ENCODE assay signal across 18 cellular contexts in genomic region chr2:96552284-96553175, GRCh38. TPM values are rescaled to one million over a fixed set of nuclear protein-coding genes. Genes with fewer than 3 reads are reported as not detected.
A peak's percentile ranks its signal among the peaks of the same experiment; 100 is the strongest.
DNase-seq lines count a peak whose midpoint lies in the region; ATAC-seq, FAIRE-seq and TF ChIP-seq lines count a peak whose summit lies in the region.
"Had no signal": no experiment of that assay in that cellular context is flagged by ENCODE, and none has a peak within 500 bp of the region (broad histone marks: within the 10 kb centered on the region; RNA-seq: fewer than 3 reads in every experiment).

No MANE protein-coding gene starts in this region.

- H3K27ac Mint-ChIP-seq in activated CD4-positive, alpha-beta T cell treated with anti-CD3 and anti-CD28 coated beads, Interleukin-2, amount 10 ng/mL, durations not matched to agents 24 days and 14 days, result peak overlapping the region; percentile 51
- H3K27ac Mint-ChIP-seq in CD4-positive, alpha-beta T cell, result peak overlapping the region; percentile 79

- peaks cover 27% of the 10 kb centered on the region for H3K36me3 Mint-ChIP-seq in activated CD4-positive, alpha-beta T cell treated with anti-CD3 and anti-CD28 coated beads, Interleukin-2, amount 10 ng/mL, durations not matched to agents 24 days and 14 days (ENCODE audit: low read depth)
- peaks cover 36% of the 10 kb centered on the region for H3K36me3 Mint-ChIP-seq in CD4-positive, alpha-beta T cell (ENCODE audit: low read depth)

- H3K4me1 Mint-ChIP-seq in activated CD4-positive, alpha-beta T cell treated with anti-CD3 and anti-CD28 coated beads, Interleukin-2, amount 10 ng/mL, durations not matched to agents 24 days and 14 days, result peaks cover 26% of the 10 kb centered on the region
- H3K4me1 Mint-ChIP-seq in CD4-positive, alpha-beta T cell (ENCODE audit: low read depth), result peaks cover 31% of the 10 kb centered on the region

- CTCF ChIA-PET in CD4-positive, alpha-beta T cell (lab: Charles Lee), result interaction anchor here (1.2 kb wide), 1 partner anchor 145 kb away, joined by 3 read pairs; no protein-coding TSS in a partner anchor
- CTCF ChIA-PET in endothelial cell of umbilical vein (lab: Charles Lee), result interaction anchor here (2.6 to 11.6 kb wide), 5 partner anchors 14 to 42 kb away, joined by 9 to 130 read pairs (median 59); partner anchors contain the start of gene ARID5A

- no peak for FAIRE-seq in endothelial cell of umbilical vein (lab: Jason Lieb, UNC)

- no peak for TF ChIP-seq POLR2A in endothelial cell of umbilical vein (IDR thresholded peaks at IDR 0.05; ENCODE audit: low read depth, low read length)

- no peaks in the 10 kb centered on the region for H3K9me3 Mint-ChIP-seq in activated CD4-positive, alpha-beta T cell treated with anti-CD3 and anti-CD28 coated beads, Interleukin-2, amount 10 ng/mL, durations not matched to agents 24 days and 14 days
- H3K9me3 Mint-ChIP-seq in CD4-positive, alpha-beta T cell, result no peaks in the 10 kb centered on the region

- no peak for DNase-seq in activated CD4-positive, alpha-beta T cell treated with anti-CD3 and anti-CD28 coated beads, Interleukin-2, amount 10 ng/mL, durations not matched to agents 24 days and 14 days
- DNase-seq in activated CD4-positive, alpha-beta T cell treated with anti-CD3 and anti-CD28 coated beads, Interleukin-2, amount 50 U/mL, for 4 hours, result no peak
- peak in 1 of 10 experiments; percentile 28 for DNase-seq in CD4-positive, alpha-beta T cell
- DNase-seq in RPMI7951 (ENCODE audit: low read depth) (peak; percentile 34), endothelial cell of umbilical vein (ENCODE audit: low read depth, low spot score) (no peak), AML-193 (lab: John Stamatoyannopoulos, UW) (no peak)
- DNase-seq: adrenal gland, KBM-7, left cardiac atrium, NCI-H2107, NCI-H510A treated with DMSO at 0.1 percent for 48 hours, thyroid gland had no signal

- H3K4me3 ChIP-seq in endothelial cell of umbilical vein (replicated peaks in 1 of 3; ENCODE audit: insufficient read depth in 1 of 3, low read depth in 1 of 3, low read length in 3 of 3), result no peak overlapping the region
- H3K4me3 ChIP-seq: adrenal gland, cardiac muscle cell, thyroid gland had no signal

- no peaks in the 10 kb centered on the region for H3K27me3 Mint-ChIP-seq in activated CD4-positive, alpha-beta T cell treated with anti-CD3 and anti-CD28 coated beads, Interleukin-2, amount 10 ng/mL, durations not matched to agents 24 days and 14 days
- no peaks in the 10 kb centered on the region for H3K27me3 Mint-ChIP-seq in CD4-positive, alpha-beta T cell

- no peak overlapping the region for H3K27ac ChIP-seq in CD4-positive, alpha-beta T cell (ENCODE audit: low read depth, low read length)
- no peak overlapping the region for H3K27ac ChIP-seq in endothelial cell of umbilical vein (ENCODE audit: insufficient read depth, low read depth, low read length)
- H3K27ac ChIP-seq: adrenal gland, cardiac muscle cell, thyroid gland, VCaP had no signal

- intact Hi-C loops in activated CD4-positive, alpha-beta T cell treated with anti-CD3 and anti-CD28 coated beads, Interleukin-2, amount 10 ng/mL, durations not matched to agents 24 days and 14 days (cut with micrococcal nuclease), result no loop called here
- intact Hi-C loops in CD4-positive, alpha-beta T cell (cut with DNase I, micrococcal nuclease), result loop anchor here in 1 of 2 experiments (2.0 kb wide), 1 partner anchor 14 kb away; no protein-coding TSS in a partner anchor
- intact Hi-C loops in endothelial cell of umbilical vein (cut with micrococcal nuclease), result no loop called here

- dilution Hi-C loops in endothelial cell of umbilical vein (cut with MboI; ENCODE audit: extremely low pct_ligation_motif_present, low sequenced_read_pairs), result no loop called here

- no peak for TF ChIP-seq CTCF in CD4-positive, alpha-beta T cell (IDR thresholded peaks at IDR 0.05)
- TF ChIP-seq CTCF in endothelial cell of umbilical vein (IDR thresholded peaks at IDR 0.05; ENCODE audit: extremely low read depth in 1 of 2, insufficient read depth in 1 of 2, low read depth in 1 of 2, low read length in 2 of 2), result no peak

- no peaks in the 10 kb centered on the region for H3K79me2 ChIP-seq in endothelial cell of umbilical vein (ENCODE audit: control insufficient read depth, insufficient read depth, low read length)

- no peak overlapping the region for H3K4me3 Mint-ChIP-seq in activated CD4-positive, alpha-beta T cell treated with anti-CD3 and anti-CD28 coated beads, Interleukin-2, amount 10 ng/mL, durations not matched to agents 24 days and 14 days
- peak overlapping the region; percentile 70 for H3K4me3 Mint-ChIP-seq in CD4-positive, alpha-beta T cell

- peak; percentile 16 for ATAC-seq in CD4-positive, alpha-beta T cell (ENCODE audit: poor library complexity)
- ATAC-seq in GM19023 (IDR thresholded peaks at IDR 0.05; ENCODE audit: unreplicated experiment) (no peak), GM19328 (IDR thresholded peaks at IDR 0.05; ENCODE audit: unreplicated experiment) (no peak)

- H3K4me1 ChIP-seq in endothelial cell of umbilical vein (ENCODE audit: control insufficient read depth, extremely low read depth, insufficient read depth, low read length), result no peaks in the 10 kb centered on the region
- H3K4me1 ChIP-seq: thyroid gland had no signal

- peaks cover 0 to 35% of the 10 kb centered on the region in 2 experiments for H3K36me3 ChIP-seq in endothelial cell of umbilical vein (ENCODE audit: control insufficient read depth in 2 of 2, extremely low read depth in 1 of 2, insufficient read depth in 2 of 2, low read length in 2 of 2)
- H3K36me3 ChIP-seq: cardiac muscle cell had no signal

- BruUV-seq in endothelial cell of umbilical vein (replicated peaks; lab: Mats Ljungman, UMichigan), result TSS peak; percentile 28

- H4K20me1 ChIP-seq in endothelial cell of umbilical vein (replicated peaks; ENCODE audit: control insufficient read depth, extremely low read depth, insufficient read depth, low read length), result no peaks in the 10 kb centered on the region

- no peaks in the 10 kb centered on the region for H3K9me3 ChIP-seq in CD4-positive, alpha-beta T cell (ENCODE audit: control insufficient read depth, low read length)
- no peaks in the 10 kb centered on the region for H3K9me3 ChIP-seq in endothelial cell of umbilical vein (replicated peaks; ENCODE audit: control insufficient read depth, insufficient read depth, low read length)
- H3K9me3 ChIP-seq: adrenal gland, neutrophil, thyroid gland had no signal

- H3K9me1 ChIP-seq in endothelial cell of umbilical vein (replicated peaks; ENCODE audit: control insufficient read depth, extremely low read depth, insufficient read depth, low read length), result no peaks in the 10 kb centered on the region

- no peak overlapping the region for H2AFZ ChIP-seq in endothelial cell of umbilical vein (ENCODE audit: low read depth, low read length)

- POLR2A ChIA-PET in CD4-positive, alpha-beta T cell (lab: Charles Lee), result interaction anchor here (3.0 to 6.7 kb wide), 2 partner anchors 13 to 25 kb away, joined by 31 to 145 read pairs; partner anchors contain the start of gene ARID5A
- POLR2A ChIA-PET in endothelial cell of umbilical vein (lab: Charles Lee), result no interaction called here

- H3K27me3 ChIP-seq in CD4-positive, alpha-beta T cell (ENCODE audit: control insufficient read depth, insufficient read depth, low read length), result no peaks in the 10 kb centered on the region
- no peaks in the 10 kb centered on the region for H3K27me3 ChIP-seq in endothelial cell of umbilical vein (ENCODE audit: control insufficient read depth in 2 of 2, insufficient read depth in 2 of 2, low read length in 2 of 2)
- H3K27me3 ChIP-seq: adrenal gland, cardiac muscle cell, neutrophil, thyroid gland had no signal

- H3K4me2 ChIP-seq in endothelial cell of umbilical vein (ENCODE audit: insufficient read depth, low read length), result no peak overlapping the region

- H3K9ac ChIP-seq in endothelial cell of umbilical vein (replicated peaks; ENCODE audit: extremely low read depth, insufficient read depth, low read length), result no peak overlapping the region

TF ChIP-seq in endothelial cell of umbilical vein, 7 proteins besides CTCF, POLR2A, EP300 and RAD21 (continues in another document):
- TF ChIP-seq MAX (IDR thresholded peaks at IDR 0.05; ENCODE audit: insufficient read depth, insufficient read length), result no peak
- no peak for TF ChIP-seq EZH2 (IDR thresholded peaks at IDR 0.05; ENCODE audit: borderline replicate concordance, low read depth, low read length, severe bottlenecking)
- no peak for TF ChIP-seq FOS (IDR thresholded peaks at IDR 0.05; ENCODE audit: borderline replicate concordance, insufficient read depth, low read length)

RNA-seq across cellular contexts. Expression of gene ARID5A, which starts 16.0 kb away (rescaled TPM):
- 214 and 229 TPM in 2 replicates for total RNA-seq in activated CD4-positive, alpha-beta T cell treated with anti-CD3 and anti-CD28 coated beads, Interleukin-2, amount 10 ng/mL, durations not matched to agents 24 days and 14 days
- total RNA-seq in CD4-positive, alpha-beta T cell, result 100 to 1,000 TPM; 326 to 342 TPM
- total RNA-seq in RPMI7951 (2014; rRNA removed; shearing (Covaris generic)), result 9.0 and 12.6 TPM in 2 replicates
- total RNA-seq in endothelial cell of umbilical vein, result 24.7 and 29.0 TPM in 2 replicates
- 18.0 and 24.0 TPM in 2 replicates for polyA plus RNA-seq in endothelial cell of umbilical vein
- polyA plus RNA-seq in endothelial cell of umbilical vein (2011; cell fraction: cytosol; rRNA removed), result 11.9 and 19.8 TPM in 2 replicates
- polyA plus RNA-seq in endothelial cell of umbilical vein (2011; cell fraction: nucleus; rRNA removed), result 31.6 and 44.1 TPM in 2 replicates
- 14.6 and 18.7 TPM in 2 replicates for polyA plus RNA-seq in endothelial cell of umbilical vein (2012)
- 9.5 and 11.3 TPM in 2 replicates for polyA minus RNA-seq in endothelial cell of umbilical vein
- polyA minus RNA-seq in endothelial cell of umbilical vein (2011; cell fraction: cytosol; rRNA and poly(A)+ RNA removed), result 1.6 TPM
- 11.0 and 22.2 TPM in 2 replicates for polyA minus RNA-seq in endothelial cell of umbilical vein (2011; cell fraction: nucleus; rRNA and poly(A)+ RNA removed)

RNA-seq across cellular contexts. Expression of gene NEURL3, which starts 47.4 kb away (rescaled TPM):
- total RNA-seq in activated CD4-positive, alpha-beta T cell treated with anti-CD3 and anti-CD28 coated beads, Interleukin-2, amount 10 ng/mL, durations not matched to agents 24 days and 14 days, result 1.0 and 1.2 TPM in 2 replicates
- total RNA-seq in CD4-positive, alpha-beta T cell, result not detected
- total RNA-seq in RPMI7951 (2014; rRNA removed; shearing (Covaris generic)), result 0.48 TPM in 1 of 2 replicates, not detected in the other
- not detected in 2 replicates for total RNA-seq in endothelial cell of umbilical vein
- 0.08 TPM in 1 of 2 replicates, not detected in the other for polyA plus RNA-seq in endothelial cell of umbilical vein
- 0.04 and 0.06 TPM in 2 replicates for polyA plus RNA-seq in endothelial cell of umbilical vein (2011; cell fraction: cytosol; rRNA removed)
- polyA plus RNA-seq in endothelial cell of umbilical vein (2011; cell fraction: nucleus; rRNA removed), result not detected in 2 replicates
- not detected in 2 replicates for polyA plus RNA-seq in endothelial cell of umbilical vein (2012)
- not detected in 2 replicates for polyA minus RNA-seq in endothelial cell of umbilical vein
- polyA minus RNA-seq in endothelial cell of umbilical vein (2011; cell fraction: cytosol; rRNA and poly(A)+ RNA removed), result not detected
- not detected in 2 replicates for polyA minus RNA-seq in endothelial cell of umbilical vein (2011; cell fraction: nucleus; rRNA and poly(A)+ RNA removed)
- total RNA-seq: A673, cardiac muscle cell had no signal
- polyA plus RNA-seq: cardiac muscle cell had no signal
